In genomic region chr4:5712517-5712916, GRCh38 we compare ENCODE assay signal across 1 cellular context.
TF ChIP-seq lines count a peak whose summit lies in the region.

No MANE protein-coding gene starts in this region.

TF ChIP-seq in GM23338, 12 proteins besides CTCF, POLR2A, EP300 and RAD21 (continued from another document):
- TF ChIP-seq, protein P1, sequence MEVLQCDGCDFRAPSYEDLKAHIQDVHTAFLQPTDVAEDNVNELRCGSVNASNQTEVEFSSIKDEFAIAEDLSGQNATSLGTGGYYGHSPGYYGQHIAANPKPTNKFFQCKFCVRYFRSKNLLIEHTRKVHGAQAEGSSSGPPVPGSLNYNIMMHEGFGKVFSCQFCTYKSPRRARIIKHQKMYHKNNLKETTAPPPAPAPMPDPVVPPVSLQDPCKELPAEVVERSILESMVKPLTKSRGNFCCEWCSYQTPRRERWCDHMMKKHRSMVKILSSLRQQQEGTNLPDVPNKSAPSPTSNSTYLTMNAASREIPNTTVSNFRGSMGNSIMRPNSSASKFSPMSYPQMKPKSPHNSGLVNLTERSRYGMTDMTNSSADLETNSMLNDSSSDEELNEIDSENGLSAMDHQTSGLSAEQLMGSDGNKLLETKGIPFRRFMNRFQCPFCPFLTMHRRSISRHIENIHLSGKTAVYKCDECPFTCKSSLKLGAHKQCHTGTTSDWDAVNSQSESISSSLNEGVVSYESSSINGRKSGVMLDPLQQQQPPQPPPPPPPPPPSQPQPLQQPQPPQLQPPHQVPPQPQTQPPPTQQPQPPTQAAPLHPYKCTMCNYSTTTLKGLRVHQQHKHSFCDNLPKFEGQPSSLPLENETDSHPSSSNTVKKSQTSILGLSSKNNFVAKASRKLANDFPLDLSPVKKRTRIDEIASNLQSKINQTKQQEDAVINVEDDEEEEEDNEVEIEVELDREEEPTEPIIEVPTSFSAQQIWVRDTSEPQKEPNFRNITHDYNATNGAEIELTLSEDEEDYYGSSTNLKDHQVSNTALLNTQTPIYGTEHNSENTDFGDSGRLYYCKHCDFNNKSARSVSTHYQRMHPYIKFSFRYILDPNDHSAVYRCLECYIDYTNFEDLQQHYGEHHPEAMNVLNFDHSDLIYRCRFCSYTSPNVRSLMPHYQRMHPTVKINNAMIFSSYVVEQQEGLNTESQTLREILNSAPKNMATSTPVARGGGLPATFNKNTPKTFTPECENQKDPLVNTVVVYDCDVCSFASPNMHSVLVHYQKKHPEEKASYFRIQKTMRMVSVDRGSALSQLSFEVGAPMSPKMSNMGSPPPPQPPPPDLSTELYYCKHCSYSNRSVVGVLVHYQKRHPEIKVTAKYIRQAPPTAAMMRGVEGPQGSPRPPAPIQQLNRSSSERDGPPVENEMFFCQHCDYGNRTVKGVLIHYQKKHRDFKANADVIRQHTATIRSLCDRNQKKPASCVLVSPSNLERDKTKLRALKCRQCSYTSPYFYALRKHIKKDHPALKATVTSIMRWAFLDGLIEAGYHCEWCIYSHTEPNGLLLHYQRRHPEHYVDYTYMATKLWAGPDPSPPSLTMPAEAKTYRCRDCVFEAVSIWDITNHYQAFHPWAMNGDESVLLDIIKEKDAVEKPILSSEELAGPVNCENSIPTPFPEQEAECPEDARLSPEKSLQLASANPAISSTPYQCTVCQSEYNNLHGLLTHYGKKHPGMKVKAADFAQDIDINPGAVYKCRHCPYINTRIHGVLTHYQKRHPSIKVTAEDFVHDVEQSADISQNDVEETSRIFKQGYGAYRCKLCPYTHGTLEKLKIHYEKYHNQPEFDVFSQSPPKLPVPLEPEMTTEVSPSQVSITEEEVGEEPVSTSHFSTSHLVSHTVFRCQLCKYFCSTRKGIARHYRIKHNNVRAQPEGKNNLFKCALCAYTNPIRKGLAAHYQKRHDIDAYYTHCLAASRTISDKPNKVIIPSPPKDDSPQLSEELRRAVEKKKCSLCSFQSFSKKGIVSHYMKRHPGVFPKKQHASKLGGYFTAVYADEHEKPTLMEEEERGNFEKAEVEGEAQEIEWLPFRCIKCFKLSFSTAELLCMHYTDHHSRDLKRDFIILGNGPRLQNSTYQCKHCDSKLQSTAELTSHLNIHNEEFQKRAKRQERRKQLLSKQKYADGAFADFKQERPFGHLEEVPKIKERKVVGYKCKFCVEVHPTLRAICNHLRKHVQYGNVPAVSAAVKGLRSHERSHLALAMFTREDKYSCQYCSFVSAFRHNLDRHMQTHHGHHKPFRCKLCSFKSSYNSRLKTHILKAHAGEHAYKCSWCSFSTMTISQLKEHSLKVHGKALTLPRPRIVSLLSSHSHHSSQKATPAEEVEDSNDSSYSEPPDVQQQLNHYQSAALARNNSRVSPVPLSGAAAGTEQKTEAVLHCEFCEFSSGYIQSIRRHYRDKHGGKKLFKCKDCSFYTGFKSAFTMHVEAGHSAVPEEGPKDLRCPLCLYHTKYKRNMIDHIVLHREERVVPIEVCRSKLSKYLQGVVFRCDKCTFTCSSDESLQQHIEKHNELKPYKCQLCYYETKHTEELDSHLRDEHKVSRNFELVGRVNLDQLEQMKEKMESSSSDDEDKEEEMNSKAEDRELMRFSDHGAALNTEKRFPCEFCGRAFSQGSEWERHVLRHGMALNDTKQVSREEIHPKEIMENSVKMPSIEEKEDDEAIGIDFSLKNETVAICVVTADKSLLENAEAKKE (CRISPR knock-in tag; IDR thresholded peaks at IDR 0.05): no peak
- TF ChIP-seq NANOG (IDR thresholded peaks at IDR 0.05; ENCODE audit: borderline replicate concordance): no peak
- TF ChIP-seq EZH2 (IDR thresholded peaks at IDR 0.05; ENCODE audit: low read depth, unreplicated experiment): no peak
- no peak for TF ChIP-seq JUNB (IDR thresholded peaks at IDR 0.05; ENCODE audit: unreplicated experiment)
- TF ChIP-seq ZNF331 (CRISPR knock-in tag; IDR thresholded peaks at IDR 0.05; ENCODE audit: low read depth): no peak
